16 cellular contexts compared by ENCODE assay signal in genomic region chr3:143035466-143036214, GRCh38. TPM values are rescaled to one million over a fixed set of nuclear protein-coding genes. Genes with fewer than 3 reads are reported as not detected.
DNase-seq lines count a peak whose midpoint lies in the region; ATAC-seq and TF ChIP-seq lines count a peak whose summit lies in the region.
"Had no signal": no experiment of that assay in that cellular context is flagged by ENCODE, and none has a peak within 500 bp of the region (broad histone marks: within the 10 kb centered on the region; RNA-seq: fewer than 3 reads in every experiment).

No MANE protein-coding gene starts in this region.

- H3K27ac Mint-ChIP-seq in natural killer cell, result peak overlapping the region; percentile 14 to 75
- H3K27ac Mint-ChIP-seq in natural killer cell treated with Interleukin-12 subunit alpha and Interleukin-12 subunit beta and Interleukin-15 and Interleukin-18, amount 100 ng/mL, for 72 hours, result peak overlapping the region in 1 of 2 donors; percentile 9
- H3K27ac Mint-ChIP-seq: B cell, WTC11 had no signal

- no peak for ATAC-seq in natural killer cell
- no peak for ATAC-seq in natural killer cell treated with Interleukin-12 subunit alpha and Interleukin-12 subunit beta and Interleukin-15 and Interleukin-18, amount 100 ng/mL, for 72 hours
- ATAC-seq: WTC11 had no signal

- peak overlapping the region in 1 of 5 donors; percentile 2 for H3K9ac ChIP-seq in subcutaneous abdominal adipose tissue (ENCODE audit: low read length in 5 of 5)

- no peaks in the 10 kb centered on the region for H3K9me3 ChIP-seq in PC-9 (ENCODE audit: insufficient read depth, low read depth)
- no peaks in the 10 kb centered on the region for H3K9me3 ChIP-seq in subcutaneous abdominal adipose tissue (ENCODE audit: control insufficient read depth in 5 of 5, low read length in 5 of 5)
- no peaks in the 10 kb centered on the region for H3K9me3 ChIP-seq in suprapubic skin
- H3K9me3 ChIP-seq in ascending aorta, result no peaks in the 10 kb centered on the region

- no peaks in the 10 kb centered on the region for H3K9me3 Mint-ChIP-seq in natural killer cell
- no peaks in the 10 kb centered on the region for H3K9me3 Mint-ChIP-seq in natural killer cell treated with Interleukin-12 subunit alpha and Interleukin-12 subunit beta and Interleukin-15 and Interleukin-18, amount 100 ng/mL, for 72 hours
- H3K9me3 Mint-ChIP-seq: effector memory CD8-positive, alpha-beta T cell; WTC11 had no signal

- H3K27me3 ChIP-seq in PC-9 (ENCODE audit: insufficient read depth, low read depth) (no peaks in the 10 kb centered on the region), subcutaneous abdominal adipose tissue (ENCODE audit: control insufficient read depth in 5 of 5, insufficient read depth in 4 of 5, low read length in 5 of 5) (no peaks in the 10 kb centered on the region), suprapubic skin (no peaks in the 10 kb centered on the region), ascending aorta (no peaks in the 10 kb centered on the region)

- no peaks in the 10 kb centered on the region for H3K9me2 ChIP-seq in PC-9 (ENCODE audit: insufficient read depth)

- POLR2A ChIA-PET in PC-9 (lab: Charles Lee; ENCODE audit: unreplicated experiment), result no interaction called here

- CTCF ChIA-PET in PC-9 (lab: Charles Lee), result no interaction called here

- H2AFZ ChIP-seq in PC-9, result no peak overlapping the region

- 86% methylated on average over 3 of the region's 3 CpGs for WGBS in suprapubic skin

- TF ChIP-seq CTCF in natural killer cell (IDR thresholded peaks at IDR 0.05), result no peak
- TF ChIP-seq CTCF in PC-9 (conservative IDR thresholded peaks at IDR 0.05), result no peak
- no peak for TF ChIP-seq CTCF in fibroblast of mammary gland (conservative IDR thresholded peaks at IDR 0.05; ENCODE audit: control insufficient read depth, insufficient read depth, low read depth, low read length)
- TF ChIP-seq CTCF in suprapubic skin (IDR thresholded peaks at IDR 0.05), result no peak
- no peak for TF ChIP-seq CTCF in ascending aorta (IDR thresholded peaks at IDR 0.05)

- peaks cover 60% of the 10 kb centered on the region for H3K36me3 ChIP-seq in PC-9 (ENCODE audit: low read depth)
- H3K36me3 ChIP-seq in subcutaneous abdominal adipose tissue (ENCODE audit: control insufficient read depth in 5 of 5, insufficient read depth in 5 of 5, low read length in 5 of 5), result peaks cover 20 to 70% (median 56%) of the 10 kb centered on the region in 5 donors
- peaks cover 69% of the 10 kb centered on the region for H3K36me3 ChIP-seq in suprapubic skin
- H3K36me3 ChIP-seq in ascending aorta, result peaks cover 49 to 70% of the 10 kb centered on the region in 2 donors

- H3K27ac ChIP-seq in PC-9 (peak overlapping the region; percentile 59), subcutaneous abdominal adipose tissue (ENCODE audit: low read depth, low read length) (peak overlapping the region; percentile 26), suprapubic skin (no peak overlapping the region), ascending aorta (no peak overlapping the region)

- no TSS peak for BruUV-seq in PC-9 (replicated peaks; lab: Mats Ljungman, UMichigan)

- H3K79me2 ChIP-seq in PC-9 (ENCODE audit: low read depth), result peaks cover 3% of the 10 kb centered on the region; the same call in 1 of the 2 replicates

- peaks cover 38% of the 10 kb centered on the region for H3F3A ChIP-seq in PC-9 (ENCODE audit: insufficient read depth, low read depth)

- TF ChIP-seq EP300 in suprapubic skin (IDR thresholded peaks at IDR 0.05), result no peak

- H3K4me3 ChIP-seq in PC-9, result no peak overlapping the region
- no peak overlapping the region for H3K4me3 ChIP-seq in fibroblast of mammary gland (ENCODE audit: control insufficient read depth, low read depth, low read length)
- H3K4me3 ChIP-seq in subcutaneous abdominal adipose tissue (ENCODE audit: low read depth in 1 of 5, low read length in 5 of 5), result peak overlapping the region in 1 of 5 donors; percentile 30
- H3K4me3 ChIP-seq in suprapubic skin, result no peak overlapping the region
- no peak overlapping the region for H3K4me3 ChIP-seq in ascending aorta

- DNase-seq in natural killer cell, result no peak
- no peak for DNase-seq in natural killer cell treated with Interleukin-12 subunit alpha and Interleukin-12 subunit beta and Interleukin-15 and Interleukin-18, amount 100 ng/mL, for 72 hours (ENCODE audit: low spot score)
- DNase-seq in PC-9, result peak in 1 of 2 experiments; percentile 61
- DNase-seq in fibroblast of mammary gland (ENCODE audit: low read depth), result peak; percentile 57
- no peak for DNase-seq in cortex of kidney (lab: John Stamatoyannopoulos, UW)
- no peak for DNase-seq in suprapubic skin (ENCODE audit: low spot score in 2 of 2)
- DNase-seq in ascending aorta (ENCODE audit: low spot score in 2 of 2), result no peak
- DNase-seq: activated T-cell treated with anti-CD3 and anti-CD28 coated beads, Interleukin-2, amount 50 U/mL, for 1 hour; aorta; effector memory CD8-positive, alpha-beta T cell; KG1; NCI-H2107; stimulated activated naive CD4-positive, alpha-beta T cell had no signal

- H3K4me1 ChIP-seq in PC-9 (replicated peaks; ENCODE audit: insufficient read depth) (peaks cover 17% of the 10 kb centered on the region; the same call in 1 of the 2 replicates), subcutaneous abdominal adipose tissue (ENCODE audit: control insufficient read depth in 5 of 5, insufficient read depth in 5 of 5, low read length in 5 of 5) (peaks cover 0 to 20% (median 6%) of the 10 kb centered on the region in 5 donors), suprapubic skin (no peaks in the 10 kb centered on the region), ascending aorta (no peaks in the 10 kb centered on the region)

- H3K36me3 Mint-ChIP-seq in natural killer cell, result peaks cover 12% of the 10 kb centered on the region
- peaks cover 33% of the 10 kb centered on the region for H3K36me3 Mint-ChIP-seq in natural killer cell treated with Interleukin-12 subunit alpha and Interleukin-12 subunit beta and Interleukin-15 and Interleukin-18, amount 100 ng/mL, for 72 hours

- H3K4me1 Mint-ChIP-seq in natural killer cell, result peaks cover 8 to 11% of the 10 kb centered on the region in 2 donors
- H3K4me1 Mint-ChIP-seq in natural killer cell treated with Interleukin-12 subunit alpha and Interleukin-12 subunit beta and Interleukin-15 and Interleukin-18, amount 100 ng/mL, for 72 hours (ENCODE audit: low read depth in 2 of 2), result peaks cover 7 to 17% of the 10 kb centered on the region in 2 donors
- H3K4me1 Mint-ChIP-seq: WTC11 had no signal

- H4K20me1 ChIP-seq in PC-9 (ENCODE audit: insufficient read depth), result peaks cover 5% of the 10 kb centered on the region

- no peaks in the 10 kb centered on the region for H3K27me3 Mint-ChIP-seq in natural killer cell (ENCODE audit: low read depth in 2 of 2)
- H3K27me3 Mint-ChIP-seq in natural killer cell treated with Interleukin-12 subunit alpha and Interleukin-12 subunit beta and Interleukin-15 and Interleukin-18, amount 100 ng/mL, for 72 hours, result no peaks in the 10 kb centered on the region
- H3K27me3 Mint-ChIP-seq: B cell; effector memory CD8-positive, alpha-beta T cell had no signal

- TF ChIP-seq POLR2A in suprapubic skin (IDR thresholded peaks at IDR 0.05), result no peak

- intact Hi-C loops in natural killer cell (cut with micrococcal nuclease) (no loop called here), PC-9 (cut with micrococcal nuclease; ENCODE audit: unreplicated experiment) (no loop called here), ascending aorta (cut with DNase I) (no loop called here)

- H3K4me3 Mint-ChIP-seq in natural killer cell, result no peak overlapping the region
- H3K4me3 Mint-ChIP-seq in natural killer cell treated with Interleukin-12 subunit alpha and Interleukin-12 subunit beta and Interleukin-15 and Interleukin-18, amount 100 ng/mL, for 72 hours, result no peak overlapping the region
- H3K4me3 Mint-ChIP-seq: B cell; effector memory CD8-positive, alpha-beta T cell; WTC11 had no signal

- no peak overlapping the region for H3K4me2 ChIP-seq in PC-9

RNA-seq across cellular contexts. Expression of gene U2SURP, which starts 34.3 kb away (rescaled TPM):
- total RNA-seq in natural killer cell (100 to 1,000 TPM; 165 to 179 (median 172) TPM), PC-9 (2021) (104 and 126 TPM in 2 replicates), suprapubic skin (100 to 1,000 TPM in 1 of 4 donors, 10 to 100 TPM in 3; 51.4 to 175 (median 62.1) TPM), ascending aorta (68.6 TPM)
- total RNA-seq in natural killer cell treated with Interleukin-12 subunit alpha and Interleukin-12 subunit beta and Interleukin-15 and Interleukin-18, amount 100 ng/mL, for 72 hours, result 100 to 1,000 TPM; 113 to 166 TPM

Comparison
In these comparisons a context has a peak if more than half of its experiments do, and no peak if none do; other contexts are left out.
1. H3K27ac ChIP-seq: peak in PC-9 (single experiment) and subcutaneous abdominal adipose tissue (single experiment); none in suprapubic skin (single experiment) and ascending aorta (0 of 2).